In genomic region chrX:132092439-132093065, GRCh38 we compare ENCODE assay signal across 9 cellular contexts. TPM values are rescaled to one million over a fixed set of nuclear protein-coding genes. Genes with fewer than 3 reads are reported as not detected.
A peak's percentile ranks its signal among the peaks of the same experiment; 100 is the strongest.
DNase-seq lines count a peak whose midpoint lies in the region; ATAC-seq and TF ChIP-seq lines count a peak whose summit lies in the region.
"Had no signal": no experiment of that assay in that cellular context is flagged by ENCODE, and none has a peak within 500 bp of the region (broad histone marks: within the 10 kb centered on the region; RNA-seq: fewer than 3 reads in every experiment).

No MANE protein-coding gene starts in this region.

- H3K4me3 Mint-ChIP-seq in activated naive CD8-positive, alpha-beta T cell treated with anti-CD3 and anti-CD28 coated beads, Interleukin-2, amount 50 U/mL, for 24 hours, result no peak overlapping the region

- TF ChIP-seq CTCF in DOHH2 (IDR thresholded peaks at IDR 0.05; ENCODE audit: low read depth, low read length, poor library complexity, severe bottlenecking) (peak; percentile 63), LNCaP clone FGC (IDR thresholded peaks at IDR 0.05; ENCODE audit: control insufficient read depth, extremely low read depth, insufficient read depth) (peak; percentile 59), SK-N-SH (IDR thresholded peaks at IDR 0.05) (peak; percentile 79)

- peak; percentile 79 for TF ChIP-seq RAD21 in SK-N-SH (IDR thresholded peaks at IDR 0.05; ENCODE audit: low read length)

- H3K4me3 ChIP-seq in DOHH2 (ENCODE audit: low read length) (no peak overlapping the region), LNCaP clone FGC (ENCODE audit: low read depth, low read length) (no peak overlapping the region), SK-N-SH (ENCODE audit: low read depth in 2 of 2, low read length in 1 of 2) (no peak overlapping the region), right cardiac atrium (ENCODE audit: low read length) (no peak overlapping the region)

- no peak for TF ChIP-seq EP300 in SK-N-SH (IDR thresholded peaks at IDR 0.05; ENCODE audit: borderline replicate concordance in 1 of 2, low read depth in 1 of 2, low read length in 1 of 2)

- no peak overlapping the region for H3K27ac ChIP-seq in DOHH2 (ENCODE audit: low read depth, low read length)
- H3K27ac ChIP-seq in SK-N-SH (ENCODE audit: low read depth in 2 of 2, low read length in 1 of 2), result peak overlapping the region in 1 of 2 experiments; percentile 85; a peak in 2 of 4 replicates
- no peak overlapping the region for H3K27ac ChIP-seq in right cardiac atrium (ENCODE audit: low read length)

- H3K36me3 ChIP-seq in DOHH2 (ENCODE audit: control insufficient read depth, low read length) (no peaks in the 10 kb centered on the region), SK-N-SH (replicated peaks in 1 of 2; ENCODE audit: control insufficient read depth in 1 of 2, insufficient read depth in 2 of 2, low read length in 1 of 2) (no peaks in the 10 kb centered on the region)

- H3K9me3 ChIP-seq in DOHH2 (ENCODE audit: control insufficient read depth, insufficient read depth, low read length), result no peaks in the 10 kb centered on the region
- H3K9me3 ChIP-seq in SK-N-SH, result no peaks in the 10 kb centered on the region
- H3K9me3 ChIP-seq in right cardiac atrium (ENCODE audit: control insufficient read depth, low read length), result no peaks in the 10 kb centered on the region

- H3K9me2 ChIP-seq in DOHH2 (replicated peaks; ENCODE audit: control insufficient read depth, low read length), result no peaks in the 10 kb centered on the region
- no peaks in the 10 kb centered on the region for H3K9me2 ChIP-seq in SK-N-SH

- no peaks in the 10 kb centered on the region for H3K27me3 ChIP-seq in DOHH2 (ENCODE audit: control insufficient read depth, low read length)
- H3K27me3 ChIP-seq in SK-N-SH (ENCODE audit: insufficient read depth), result no peaks in the 10 kb centered on the region; the same call in 1 of the 2 replicates
- H3K27me3 ChIP-seq in right cardiac atrium (ENCODE audit: control insufficient read depth, insufficient read depth), result no peaks in the 10 kb centered on the region

- 28% methylated on average over 7 of the region's 7 CpGs for WGBS in SK-N-SH (ENCODE audit: low lambda C conversion rate)
- WGBS in right cardiac atrium, result 41% methylated on average over 7 of the region's 7 CpGs

- H3K4me2 ChIP-seq in DOHH2 (ENCODE audit: low read length) (no peak overlapping the region), SK-N-SH (no peak overlapping the region)

- no peaks in the 10 kb centered on the region for H3F3A ChIP-seq in DOHH2 (ENCODE audit: control insufficient read depth, insufficient read depth)
- H3F3A ChIP-seq in SK-N-SH (replicated peaks; ENCODE audit: insufficient read depth), result no peaks in the 10 kb centered on the region

- POLR2A ChIA-PET in SK-N-SH (lab: Yijun Ruan, JAX), result interaction anchor here (1.1 to 2.6 kb wide), 2 partner anchors 10 to 126 kb away, joined by 3 to 19 read pairs; partner anchors contain the start of gene RAP2C

- no peaks in the 10 kb centered on the region for H3K4me1 ChIP-seq in DOHH2 (ENCODE audit: control insufficient read depth, low read length)
- H3K4me1 ChIP-seq in SK-N-SH (ENCODE audit: control insufficient read depth in 1 of 2, insufficient read depth in 2 of 2, low read depth in 1 of 2, low read length in 1 of 2), result peaks cover 0 to 18% of the 10 kb centered on the region in 2 experiments; a peak in 1 of 4 replicates
- no peaks in the 10 kb centered on the region for H3K4me1 ChIP-seq in right cardiac atrium (ENCODE audit: control insufficient read depth, insufficient read depth, low read length)

- no peak overlapping the region for H2AFZ ChIP-seq in SK-N-SH (ENCODE audit: low read depth)

- intact Hi-C loops in right cardiac atrium (cut with DNase I), result loop anchor here in 1 of 4 donors (10.0 kb wide), 1 partner anchor 122 kb away; the partner anchor contains the start of gene RAP2C

- H3K79me2 ChIP-seq in DOHH2 (ENCODE audit: control insufficient read depth, low read length) (no peaks in the 10 kb centered on the region), SK-N-SH (ENCODE audit: insufficient read depth) (no peaks in the 10 kb centered on the region)

- no peaks in the 10 kb centered on the region for H3K36me3 Mint-ChIP-seq in activated naive CD8-positive, alpha-beta T cell treated with anti-CD3 and anti-CD28 coated beads, Interleukin-2, amount 50 U/mL, for 24 hours (ENCODE audit: low read depth)

- no peaks in the 10 kb centered on the region for H4K20me1 ChIP-seq in DOHH2 (ENCODE audit: control insufficient read depth, insufficient read depth, low read depth, low read length)
- no peaks in the 10 kb centered on the region for H4K20me1 ChIP-seq in SK-N-SH (ENCODE audit: insufficient read depth)

- peaks cover 9% of the 10 kb centered on the region for H3K4me1 Mint-ChIP-seq in activated naive CD8-positive, alpha-beta T cell treated with anti-CD3 and anti-CD28 coated beads, Interleukin-2, amount 50 U/mL, for 24 hours

- no peak overlapping the region for H3K27ac Mint-ChIP-seq in activated naive CD8-positive, alpha-beta T cell treated with anti-CD3 and anti-CD28 coated beads, Interleukin-2, amount 50 U/mL, for 24 hours

- no peaks in the 10 kb centered on the region for H3K9me3 Mint-ChIP-seq in activated naive CD8-positive, alpha-beta T cell treated with anti-CD3 and anti-CD28 coated beads, Interleukin-2, amount 50 U/mL, for 24 hours

- peak; percentile 14 for DNase-seq in LNCaP clone FGC (ENCODE audit: low read depth)
- DNase-seq in SK-N-SH, result peak; percentile 28
- peak; percentile 41 for DNase-seq in activated naive CD8-positive, alpha-beta T cell treated with anti-CD3 and anti-CD28 coated beads, Interleukin-2, amount 50 U/mL, for 24 hours
- DNase-seq in right cardiac atrium, result peak in 2 of 3 donors; percentile 49 to 60
- DNase-seq in smooth muscle cell of the brain vasculature (ENCODE audit: low read depth, low spot score), result peak; percentile 37
- no peak for DNase-seq in SW 1271 (lab: John Stamatoyannopoulos, UW)

- H3K27me3 Mint-ChIP-seq in activated naive CD8-positive, alpha-beta T cell treated with anti-CD3 and anti-CD28 coated beads, Interleukin-2, amount 50 U/mL, for 24 hours, result no peaks in the 10 kb centered on the region

- ATAC-seq in GM21529 (IDR thresholded peaks at IDR 0.05; ENCODE audit: unreplicated experiment) (peak; percentile 95), right cardiac atrium (peak; percentile 45 to 69)
- peak; percentile 72 for ATAC-seq in activated naive CD8-positive, alpha-beta T cell treated with anti-CD3 and anti-CD28 coated beads, Interleukin-2, amount 50 U/mL, for 24 hours

- H3K9ac ChIP-seq in SK-N-SH, result no peak overlapping the region

- CTCF ChIA-PET in SK-N-SH (lab: Yijun Ruan, JAX), result interaction anchor here (0.6 to 5.0 kb wide), 27 partner anchors 9 to 520 kb away, joined by 3 to 66 read pairs (median 5); partner anchors contain the start of genes RAP2C and STK26

TF ChIP-seq in SK-N-SH, 30 proteins besides CTCF, POLR2A, EP300 and RAD21:
- TF ChIP-seq SMC3 (IDR thresholded peaks at IDR 0.05; ENCODE audit: low read depth, low read length) (peak; percentile 53), PBX3 (IDR thresholded peaks at IDR 0.05) (no peak)

RNA-seq across cellular contexts. Expression of gene FRMD7, which starts 35.3 kb away (rescaled TPM):
- polyA plus RNA-seq in SK-N-SH (2012; rRNA removed), result not detected in 2 replicates
- polyA plus RNA-seq in SK-N-SH (2012; cell fraction: cytosol; rRNA removed), result not detected in 2 replicates
- not detected in 2 replicates for polyA plus RNA-seq in SK-N-SH (2012; cell fraction: nucleus; rRNA removed)
- total RNA-seq in right cardiac atrium, result not detected
- 0.05 TPM for polyA plus RNA-seq in right cardiac atrium
- polyA plus RNA-seq: adipose tissue had no signal

Comparison
In these comparisons a context has a peak if more than half of its experiments do, and no peak if none do; other contexts are left out.
1. DNase-seq: peak in LNCaP clone FGC (single experiment), SK-N-SH (single experiment), activated naive CD8-positive, alpha-beta T cell treated with anti-CD3 and anti-CD28 coated beads, Interleukin-2, amount 50 U/mL, for 24 hours (single experiment), right cardiac atrium (2 of 3) and smooth muscle cell of the brain vasculature (single experiment); none in SW 1271 (0 of 2).
2. Peak in every context shown above with its lines, with median percentiles within 50 percentile points of each other: CTCF ChIP-seq and ATAC-seq.